ENCODE assay signal across 8 cellular contexts in genomic region chr9:114405294-114406034, GRCh38. TPM values are rescaled to one million over a fixed set of nuclear protein-coding genes. Genes with fewer than 3 reads are reported as not detected.
DNase-seq lines count a peak whose midpoint lies in the region; ATAC-seq lines count a peak whose summit lies in the region.

No MANE protein-coding gene starts in this region.

- DNase-seq in Caki2 (ENCODE audit: low read depth) (peak; percentile 68), epidermal melanocyte (ENCODE audit: insufficient read length, low spot score) (peak; percentile 88), myocyte (ENCODE audit: low read depth) (peak; percentile 83)
- peak; percentile 54 for DNase-seq in NK-92 treated with Interleukin-12 subunit alpha and Interleukin-12 subunit beta, amount 100 ng/mL, for 24 hours (lab: John Stamatoyannopoulos, UW)
- DNase-seq in activated CD8-positive, alpha-beta memory T cell treated with anti-CD3 and anti-CD28 coated beads, Interleukin-2, amount 50 U/mL, for 1 hour (ENCODE audit: extremely low read depth): peak; percentile 55
- peak; percentile 63 to 84 (median 74) for DNase-seq in stimulated activated naive CD4-positive, alpha-beta T cell (lab: John Stamatoyannopoulos, UW)

- in situ Hi-C loops in Caki2 (cut with HindIII; ENCODE audit: low pct_unique_long_range_greater_than_20kb, low sequenced_read_pairs): no loop called here

- ATAC-seq in GM19455 (IDR thresholded peaks at IDR 0.05; ENCODE audit: unreplicated experiment) (peak; percentile 87), HG03520 (IDR thresholded peaks at IDR 0.05; ENCODE audit: unreplicated experiment) (peak; percentile 79)

RNA-seq across cellular contexts. Expression of gene AKNA, which starts 17.7 kb away (rescaled TPM):
- total RNA-seq in Caki2 (2014; rRNA removed; shearing (Covaris generic); ENCODE audit: low replicate concordance): 3.4 and 6.3 TPM in 2 replicates
- total RNA-seq in myocyte: 1.4 and 3.7 TPM in 2 replicates
- 4.2 TPM for polyA plus RNA-seq in myocyte (2012)

Comparison
In these comparisons a context has a peak if more than half of its experiments do, and no peak if none do; other contexts are left out.
1. Peak in every context shown above with its lines: DNase-seq and ATAC-seq.